ENCODE assay signal across 11 cellular contexts in the genomic region with DNA sequence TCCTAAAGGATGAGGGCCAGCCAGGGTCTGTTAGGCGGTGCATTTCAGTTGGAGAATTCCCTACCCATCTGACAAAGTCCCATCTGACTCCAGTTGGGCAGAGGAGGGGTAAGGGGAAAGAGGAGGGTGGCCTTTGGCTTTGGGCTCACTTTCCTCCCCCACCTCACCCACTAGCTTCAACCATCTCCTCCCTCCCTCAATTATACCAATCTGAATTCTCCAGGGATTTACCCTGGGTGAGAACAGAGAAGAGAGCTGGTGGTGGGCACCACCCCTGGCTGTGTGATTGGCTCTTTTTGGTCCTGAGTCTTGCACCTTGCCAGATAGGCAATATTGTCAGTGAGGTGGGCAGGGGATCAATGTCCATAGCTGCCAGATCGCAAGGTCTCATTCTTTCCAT. TPM values are rescaled to one million over a fixed set of nuclear protein-coding genes. Genes with fewer than 3 reads are reported as not detected.
DNase-seq lines count a peak whose midpoint lies in the region; ATAC-seq and TF ChIP-seq lines count a peak whose summit lies in the region.
"Had no signal": no experiment of that assay in that cellular context is flagged by ENCODE, and none has a peak within 500 bp of the region (broad histone marks: within the 10 kb centered on the region; RNA-seq: fewer than 3 reads in every experiment).

No MANE protein-coding gene starts in this region.

- in situ Hi-C loops in GM13976 (cut with MboI; ENCODE audit: low sequenced_read_pairs, unreplicated experiment), result loop anchor here (10.0 kb wide), 2 partner anchors 45 to 175 kb away; no protein-coding TSS in a partner anchor

- H3F3A ChIP-seq in PC-9 (ENCODE audit: insufficient read depth, low read depth), result peaks cover 79% of the 10 kb centered on the region

- H3K9ac ChIP-seq in fibroblast of lung (ENCODE audit: insufficient read depth, low read length), result no peak overlapping the region

- peaks cover 59% of the 10 kb centered on the region for H3K4me1 ChIP-seq in PC-9 (replicated peaks; ENCODE audit: insufficient read depth)
- peaks cover 33% of the 10 kb centered on the region for H3K4me1 ChIP-seq in fibroblast of lung (ENCODE audit: control insufficient read depth, extremely low read depth, insufficient read depth, low read length)

- POLR2A ChIA-PET in PC-9 (lab: Charles Lee; ENCODE audit: unreplicated experiment), result no interaction called here

- H3K4me2 ChIP-seq in PC-9, result peak overlapping the region; percentile 95
- H3K4me2 ChIP-seq in fibroblast of lung (ENCODE audit: extremely low read depth, insufficient read depth, low read length), result peak overlapping the region; percentile 48

- H2AFZ ChIP-seq in PC-9 (no peak overlapping the region), fibroblast of lung (ENCODE audit: low read length) (no peak overlapping the region)

- no peaks in the 10 kb centered on the region for H3K27me3 Mint-ChIP-seq in activated naive CD4-positive, alpha-beta T cell treated with anti-CD3 and anti-CD28 coated beads for 36 hours (ENCODE audit: low read depth)
- no peaks in the 10 kb centered on the region for H3K27me3 Mint-ChIP-seq in stimulated activated naive CD8-positive, alpha-beta T cell treated with anti-CD3 and anti-CD28 coated beads, Interleukin-15, amount 100 ng/mL, for 72 hours

- no peaks in the 10 kb centered on the region for H3K27me3 ChIP-seq in PC-9 (ENCODE audit: insufficient read depth, low read depth)
- H3K27me3 ChIP-seq in fibroblast of lung (ENCODE audit: control insufficient read depth, insufficient read depth, low read length), result no peaks in the 10 kb centered on the region
- H3K27me3 ChIP-seq: BE2C had no signal

- TF ChIP-seq CTCF in PC-9 (conservative IDR thresholded peaks at IDR 0.05) (no peak), fibroblast of lung (conservative IDR thresholded peaks at IDR 0.05 in 1 of 2, IDR thresholded peaks at IDR 0.05 in 1 of 2; ENCODE audit: low read depth in 1 of 2, low read length in 2 of 2) (no peak), GM13976 (IDR thresholded peaks at IDR 0.05; ENCODE audit: borderline replicate concordance, control extremely low read depth, extremely low read depth, insufficient read depth, missing control alignments) (no peak)

- H3K27ac ChIP-seq in PC-9 (peak overlapping the region; percentile 83), fibroblast of lung (ENCODE audit: insufficient read depth, low read length) (no peak overlapping the region)

- H3K27ac Mint-ChIP-seq in activated naive CD4-positive, alpha-beta T cell treated with anti-CD3 and anti-CD28 coated beads for 36 hours, result peak overlapping the region; percentile 97
- peak overlapping the region in 1 of 2 donors; percentile 88 for H3K27ac Mint-ChIP-seq in stimulated activated naive CD8-positive, alpha-beta T cell treated with anti-CD3 and anti-CD28 coated beads, Interleukin-15, amount 100 ng/mL, for 72 hours

- H3K9me3 ChIP-seq in PC-9 (ENCODE audit: insufficient read depth, low read depth), result no peaks in the 10 kb centered on the region
- no peaks in the 10 kb centered on the region for H3K9me3 ChIP-seq in fibroblast of lung (ENCODE audit: control insufficient read depth, insufficient read depth, low read depth, low read length)
- H3K9me3 ChIP-seq: BE2C had no signal

- H3K36me3 ChIP-seq in PC-9 (ENCODE audit: low read depth) (peaks cover 45% of the 10 kb centered on the region), fibroblast of lung (ENCODE audit: control insufficient read depth, insufficient read depth, low read length) (peaks cover 8% of the 10 kb centered on the region)

- peaks cover 69% of the 10 kb centered on the region for H3K4me1 Mint-ChIP-seq in activated naive CD4-positive, alpha-beta T cell treated with anti-CD3 and anti-CD28 coated beads for 36 hours (ENCODE audit: low read depth)
- peaks cover 77% of the 10 kb centered on the region for H3K4me1 Mint-ChIP-seq in stimulated activated naive CD8-positive, alpha-beta T cell treated with anti-CD3 and anti-CD28 coated beads, Interleukin-15, amount 100 ng/mL, for 72 hours

- CTCF ChIA-PET in activated naive CD4-positive, alpha-beta T cell treated with anti-CD3 and anti-CD28 coated beads for 36 hours (lab: Charles Lee), result interaction anchor here (1.5 kb wide), 1 partner anchor 44 kb away, joined by 11 read pairs; no protein-coding TSS in a partner anchor
- CTCF ChIA-PET in PC-9 (lab: Charles Lee), result no interaction called here

- peak overlapping the region; percentile 91 for H3K4me3 Mint-ChIP-seq in activated naive CD4-positive, alpha-beta T cell treated with anti-CD3 and anti-CD28 coated beads for 36 hours
- H3K4me3 Mint-ChIP-seq in stimulated activated naive CD8-positive, alpha-beta T cell treated with anti-CD3 and anti-CD28 coated beads, Interleukin-15, amount 100 ng/mL, for 72 hours, result peak overlapping the region; percentile 94 to 95

- intact Hi-C loops in activated naive CD4-positive, alpha-beta T cell treated with anti-CD3 and anti-CD28 coated beads for 36 hours (cut with micrococcal nuclease), result loop anchor here (5.0 to 10.0 kb wide), 3 partner anchors 58 to 1045 kb away; partner anchors contain the start of genes COL11A2 and CUTA
- intact Hi-C loops in PC-9 (cut with micrococcal nuclease; ENCODE audit: unreplicated experiment), result loop anchor here (10.0 kb wide), 1 partner anchor 455 kb away; the partner anchor contains the start of gene LEMD2

- H3K4me3 ChIP-seq in PC-9 (peak overlapping the region; percentile 78), fibroblast of lung (replicated peaks in 1 of 4; ENCODE audit: control extremely low read depth in 1 of 4, insufficient read depth in 1 of 4, low read depth in 3 of 4, low read length in 4 of 4) (peak overlapping the region in 2 of 4 experiments; percentile 2 to 79)

- no TSS peak for BruUV-seq in PC-9 (replicated peaks; lab: Mats Ljungman, UMichigan)

- peaks cover 55% of the 10 kb centered on the region for H3K36me3 Mint-ChIP-seq in activated naive CD4-positive, alpha-beta T cell treated with anti-CD3 and anti-CD28 coated beads for 36 hours (ENCODE audit: low read depth)

- ATAC-seq in stimulated activated naive CD8-positive, alpha-beta T cell treated with anti-CD3 and anti-CD28 coated beads, Interleukin-15, amount 100 ng/mL, for 72 hours, result no peak

- H4K20me1 ChIP-seq in PC-9 (ENCODE audit: insufficient read depth), result peaks cover 23% of the 10 kb centered on the region
- no peaks in the 10 kb centered on the region for H4K20me1 ChIP-seq in fibroblast of lung (ENCODE audit: control insufficient read depth, extremely low read depth, insufficient read depth, low read length)

- no peak for DNase-seq in activated naive CD4-positive, alpha-beta T cell treated with anti-CD3 and anti-CD28 coated beads for 36 hours
- no peak for DNase-seq in activated naive CD4-positive, alpha-beta T cell (lab: John Stamatoyannopoulos, UW)
- DNase-seq in PC-9 (no peak), fibroblast of lung (ENCODE audit: low read depth in 2 of 2) (no peak), cerebellum (ENCODE audit: low spot score) (no peak), foreskin melanocyte (no peak), GM13976 (ENCODE audit: low spot score) (no peak)
- no peak for DNase-seq in stimulated activated naive CD8-positive, alpha-beta T cell treated with anti-CD3 and anti-CD28 coated beads, Interleukin-15, amount 100 ng/mL, for 72 hours
- DNase-seq: amniotic stem cell, BE2C, Kasumi-1 had no signal

- peaks cover 68% of the 10 kb centered on the region for H3K79me2 ChIP-seq in PC-9 (ENCODE audit: low read depth)
- peaks cover 41% of the 10 kb centered on the region for H3K79me2 ChIP-seq in fibroblast of lung (ENCODE audit: control insufficient read depth, insufficient read depth, low read length)

- H3K9me2 ChIP-seq in PC-9 (ENCODE audit: insufficient read depth), result no peaks in the 10 kb centered on the region

- no peaks in the 10 kb centered on the region for H3K9me3 Mint-ChIP-seq in activated naive CD4-positive, alpha-beta T cell treated with anti-CD3 and anti-CD28 coated beads for 36 hours
- no peaks in the 10 kb centered on the region for H3K9me3 Mint-ChIP-seq in stimulated activated naive CD8-positive, alpha-beta T cell treated with anti-CD3 and anti-CD28 coated beads, Interleukin-15, amount 100 ng/mL, for 72 hours

RNA-seq across cellular contexts. Expression of gene HMGA1, which starts 3.2 kb away (rescaled TPM):
- 100 to 1,000 TPM; 705 to 712 TPM for total RNA-seq in activated naive CD4-positive, alpha-beta T cell treated with anti-CD3 and anti-CD28 coated beads for 36 hours
- total RNA-seq in PC-9 (2021), result 1,825 and 1,951 TPM in 2 replicates
- total RNA-seq in fibroblast of lung, result 70.6 and 121 TPM in 2 replicates
- polyA plus RNA-seq in fibroblast of lung, result 29.6 and 213 TPM in 2 replicates
- 195 and 1,020 TPM in 2 replicates for polyA plus RNA-seq in fibroblast of lung (2012)
- 321 and 1,177 TPM in 2 replicates for polyA minus RNA-seq in fibroblast of lung (ENCODE audit: low replicate concordance)
- total RNA-seq in cerebellum, result 17.6 TPM

RNA-seq across cellular contexts. Expression of gene SMIM29, which starts 8.9 kb away (rescaled TPM):
- 10 to 100 TPM; 11.7 to 13.8 TPM for total RNA-seq in activated naive CD4-positive, alpha-beta T cell treated with anti-CD3 and anti-CD28 coated beads for 36 hours
- 32.8 and 35.2 TPM in 2 replicates for total RNA-seq in PC-9 (2021)
- total RNA-seq in fibroblast of lung, result 26.5 and 36.3 TPM in 2 replicates
- 16.7 and 34.7 TPM in 2 replicates for polyA plus RNA-seq in fibroblast of lung
- polyA plus RNA-seq in fibroblast of lung (2012), result 31.7 and 65.1 TPM in 2 replicates
- polyA minus RNA-seq in fibroblast of lung (ENCODE audit: low replicate concordance), result 20.7 and 58.1 TPM in 2 replicates
- total RNA-seq in cerebellum, result 15.9 TPM
